ENCODE assay signal across 8 cellular contexts in genomic region chr12:21526053-21526452, GRCh38. TPM values are rescaled to one million over a fixed set of nuclear protein-coding genes. Genes with fewer than 3 reads are reported as not detected.
DNase-seq lines count a peak whose midpoint lies in the region; ATAC-seq, FAIRE-seq and TF ChIP-seq lines count a peak whose summit lies in the region.

TSS of gene SPX (plus strand) at chr12:21526296. CDS start at chr12:21526473, 177 bp downstream.

- no peaks in the 10 kb centered on the region for H3K9me3 ChIP-seq in body of pancreas
- H3K9me3 ChIP-seq in HepG2 (ENCODE audit: low read length): no peaks in the 10 kb centered on the region

- FAIRE-seq in HepG2 (lab: Jason Lieb, UNC): no peak

- H3K27ac Mint-ChIP-seq in natural killer cell: no peak within 1 kb of the TSS
- H3K27ac Mint-ChIP-seq in natural killer cell treated with Interleukin-12 subunit alpha and Interleukin-12 subunit beta and Interleukin-15 and Interleukin-18, amount 100 ng/mL, for 72 hours: no peak within 1 kb of the TSS

- TF ChIP-seq POLR2A in body of pancreas (IDR thresholded peaks at IDR 0.05) (no peak), HepG2 (IDR thresholded peaks at IDR 0.05; ENCODE audit: insufficient read depth in 1 of 2, low read depth in 2 of 2, low read length in 2 of 2) (no peak)

- TF ChIP-seq EP300 in HepG2 (IDR thresholded peaks at IDR 0.05; ENCODE audit: low read depth in 2 of 2, low read length in 2 of 2): no peak
- no peak for TF ChIP-seq EP300 in HepG2 (CRISPR knock-in tag; IDR thresholded peaks at IDR 0.05; ENCODE audit: borderline replicate concordance)

- H3K79me2 ChIP-seq in HepG2 (ENCODE audit: insufficient read depth, low read length): no peaks in the 10 kb centered on the region

- H2AFZ ChIP-seq in HepG2 (ENCODE audit: low read length): no peak within 1 kb of the TSS

- CTCF ChIA-PET in HepG2 (lab: Yijun Ruan, JAX; ENCODE audit: low intra/inter-chr PET ratio, low total read pairs): no interaction called here

- peak within 1 kb of the TSS; percentile 59 to 71 for H3K4me3 ChIP-seq in body of pancreas
- peak within 1 kb of the TSS in 2 of 3 experiments; percentile 63 to 77; a peak in 3 of 6 replicates for H3K4me3 ChIP-seq in HepG2 (replicated peaks in 1 of 3; ENCODE audit: insufficient read depth in 1 of 3, low read depth in 2 of 3, low read length in 3 of 3)

- no peak for ATAC-seq in natural killer cell
- ATAC-seq in natural killer cell treated with Interleukin-12 subunit alpha and Interleukin-12 subunit beta and Interleukin-15 and Interleukin-18, amount 100 ng/mL, for 72 hours: no peak
- ATAC-seq in body of pancreas: peak; percentile 33
- no peak for ATAC-seq in HepG2
- no peak for ATAC-seq in HG03159 (IDR thresholded peaks at IDR 0.05; ENCODE audit: unreplicated experiment)

- intact Hi-C loops in natural killer cell (cut with micrococcal nuclease): no loop called here
- intact Hi-C loops in body of pancreas (cut with DNase I): no loop called here
- intact Hi-C loops in HepG2 (cut with micrococcal nuclease; ENCODE audit: unreplicated experiment): no loop called here

- in situ Hi-C loops in HepG2 (cut with HindIII; ENCODE audit: extremely low pct_ligation_motif_present, low pct_unique_long_range_greater_than_20kb): no loop called here

- peak within 1 kb of the TSS; percentile 84 for H3K4me2 ChIP-seq in HepG2 (ENCODE audit: low read depth, low read length)

- peak within 1 kb of the TSS; percentile 55 for H3K4me3 Mint-ChIP-seq in natural killer cell
- no peak within 1 kb of the TSS for H3K4me3 Mint-ChIP-seq in natural killer cell treated with Interleukin-12 subunit alpha and Interleukin-12 subunit beta and Interleukin-15 and Interleukin-18, amount 100 ng/mL, for 72 hours

- TF ChIP-seq CTCF in natural killer cell (IDR thresholded peaks at IDR 0.05) (no peak), body of pancreas (IDR thresholded peaks at IDR 0.05) (no peak), HepG2 (CRISPR knock-in tag; IDR thresholded peaks at IDR 0.05) (no peak)

- 59 to 63% methylated on average over 1 of the region's 1 CpG for WGBS in body of pancreas, 2 donors
- 52% methylated on average over 1 of the region's 1 CpG for WGBS in HepG2 (ENCODE audit: low lambda C conversion rate)

- peaks cover 0 to 5% of the 10 kb centered on the region in 2 donors for H3K9me3 Mint-ChIP-seq in natural killer cell
- H3K9me3 Mint-ChIP-seq in natural killer cell treated with Interleukin-12 subunit alpha and Interleukin-12 subunit beta and Interleukin-15 and Interleukin-18, amount 100 ng/mL, for 72 hours: peaks cover 5% of the 10 kb centered on the region

- H3K36me3 Mint-ChIP-seq in natural killer cell: no peaks in the 10 kb centered on the region
- H3K36me3 Mint-ChIP-seq in natural killer cell treated with Interleukin-12 subunit alpha and Interleukin-12 subunit beta and Interleukin-15 and Interleukin-18, amount 100 ng/mL, for 72 hours: peaks cover 6% of the 10 kb centered on the region

- H3K9ac ChIP-seq in HepG2 (ENCODE audit: insufficient read depth, low read depth, low read length): no peak within 1 kb of the TSS

- H3K4me1 ChIP-seq in body of pancreas (peaks cover 60% of the 10 kb centered on the region), HepG2 (ENCODE audit: insufficient read depth, low read length) (peaks cover 12% of the 10 kb centered on the region)

- H3K27ac ChIP-seq in body of pancreas (peak within 1 kb of the TSS; percentile 80 to 96 (median 90)), HepG2 (ENCODE audit: extremely low read length, insufficient read depth, low read length) (no peak within 1 kb of the TSS)

- TF ChIP-seq RAD21 in HepG2 (CRISPR knock-in tag; IDR thresholded peaks at IDR 0.05): no peak

- peaks cover 32 to 54% of the 10 kb centered on the region in 2 donors for H3K27me3 Mint-ChIP-seq in natural killer cell (ENCODE audit: low read depth in 2 of 2)
- peaks cover 34 to 50% of the 10 kb centered on the region in 2 donors for H3K27me3 Mint-ChIP-seq in natural killer cell treated with Interleukin-12 subunit alpha and Interleukin-12 subunit beta and Interleukin-15 and Interleukin-18, amount 100 ng/mL, for 72 hours

- H3K36me3 ChIP-seq in body of pancreas (replicated peaks in 1 of 2; ENCODE audit: insufficient read depth in 1 of 2, low read depth in 2 of 2) (no peaks in the 10 kb centered on the region), HepG2 (replicated peaks in 1 of 2; ENCODE audit: control insufficient read depth in 1 of 2, insufficient read depth in 2 of 2, low read length in 2 of 2) (no peaks in the 10 kb centered on the region)

- no TSS peak for BruUV-seq in HepG2 (replicated peaks; lab: Mats Ljungman, UMichigan)

- POLR2A ChIA-PET in HepG2 (lab: Yijun Ruan, JAX): no interaction called here

- no peaks in the 10 kb centered on the region for H4K20me1 ChIP-seq in HepG2 (ENCODE audit: insufficient read depth, low read length)

- DNase-seq in natural killer cell (no peak), body of pancreas (peak in 1 of 4 donors; percentile 20), HepG2 (ENCODE audit: low spot score) (peak; percentile 6), COLO668 (lab: John Stamatoyannopoulos, UW; ENCODE audit: unreplicated experiment) (no peak), T-helper 9 cell (no peak), islet precursor cell (no peak)
- no peak for DNase-seq in natural killer cell treated with Interleukin-12 subunit alpha and Interleukin-12 subunit beta and Interleukin-15 and Interleukin-18, amount 100 ng/mL, for 72 hours (ENCODE audit: low spot score)

- H3K27me3 ChIP-seq in body of pancreas (no peaks in the 10 kb centered on the region), HepG2 (ENCODE audit: control insufficient read depth in 1 of 2, insufficient read depth in 2 of 2, low read length in 2 of 2) (peaks cover 0 to 23% of the 10 kb centered on the region in 2 experiments; a peak in 3 of 5 replicates)

- H3K4me1 Mint-ChIP-seq in natural killer cell: no peaks in the 10 kb centered on the region
- H3K4me1 Mint-ChIP-seq in natural killer cell treated with Interleukin-12 subunit alpha and Interleukin-12 subunit beta and Interleukin-15 and Interleukin-18, amount 100 ng/mL, for 72 hours (ENCODE audit: low read depth in 2 of 2): no peaks in the 10 kb centered on the region

TF ChIP-seq in HepG2, 621 proteins besides CTCF, POLR2A, EP300 and RAD21 (continues in another document):
- TF ChIP-seq SRSF1 (optimal IDR thresholded peaks at IDR 0.05; ENCODE audit: low read depth, low read length) (no peak), NRL (CRISPR knock-in tag; IDR thresholded peaks at IDR 0.05; ENCODE audit: borderline replicate concordance) (no peak), HOXA3 (CRISPR knock-in tag; IDR thresholded peaks at IDR 0.05) (no peak), ZSCAN9 (CRISPR knock-in tag; IDR thresholded peaks at IDR 0.05; ENCODE audit: borderline replicate concordance) (no peak), HOXD1 (CRISPR knock-in tag; IDR thresholded peaks at IDR 0.05) (peak; percentile 60; the same call in 1 of the 2 replicates), SP140L (CRISPR knock-in tag; IDR thresholded peaks at IDR 0.05; ENCODE audit: borderline replicate concordance) (no peak), FOSL2 (CRISPR knock-in tag; IDR thresholded peaks at IDR 0.05) (peak; percentile 37; the same call in 1 of the 2 replicates), ZNF460 (CRISPR knock-in tag; IDR thresholded peaks at IDR 0.05; ENCODE audit: borderline replicate concordance) (no peak), ZUFSP (CRISPR knock-in tag; IDR thresholded peaks at IDR 0.05; ENCODE audit: borderline replicate concordance) (no peak), CEBPB (IDR thresholded peaks at IDR 0.05; ENCODE audit: borderline replicate concordance, low read depth, low read length) (peak; percentile 83)

RNA-seq across cellular contexts. Expression of gene SPX, which starts in this region (rescaled TPM):
- 1 to 10 TPM in 2 of 3 donors, not detected in 1; 1.2 to 1.4 TPM for total RNA-seq in natural killer cell
- total RNA-seq in natural killer cell treated with Interleukin-12 subunit alpha and Interleukin-12 subunit beta and Interleukin-15 and Interleukin-18, amount 100 ng/mL, for 72 hours: under 1 TPM in 1 of 2 donors, not detected in 1; 0.61 TPM
- 10 to 100 TPM; 18.5 to 49.5 TPM for total RNA-seq in body of pancreas
- total RNA-seq in HepG2 (2016; rRNA removed; fragmentation: Illumina TruSeq; extraction: Trizol): 0.07 TPM in 1 of 2 replicates, not detected in the other
- not detected in 2 replicates for total RNA-seq in HepG2 (2016; cell fraction: cytosol; rRNA removed; fragmentation: Illumina TruSeq; extraction: Trizol; ENCODE audit: low read depth)
- not detected in 2 replicates for total RNA-seq in HepG2 (2016; cell fraction: insoluble cytoplasmic fraction; rRNA removed; fragmentation: Illumina TruSeq; extraction: Trizol)
- total RNA-seq in HepG2 (2016; cell fraction: membrane; rRNA removed; fragmentation: Illumina TruSeq; extraction: Trizol): 0.06 and 0.14 TPM in 2 replicates
- not detected in 2 replicates for total RNA-seq in HepG2 (2016; cell fraction: nucleus; rRNA removed; fragmentation: Illumina TruSeq; extraction: Trizol)
- polyA plus RNA-seq in HepG2 (2011; rRNA removed): 0.16 and 0.30 TPM in 2 replicates
- polyA plus RNA-seq in HepG2 (2011; cell fraction: cytosol; rRNA removed): 0.07 and 0.27 TPM in 2 replicates
- 0.10 TPM in 2 replicates for polyA plus RNA-seq in HepG2 (2011; cell fraction: nucleus; rRNA removed)
- polyA plus RNA-seq in HepG2 (2012): 0.34 and 0.37 TPM in 2 replicates
- not detected in 2 replicates for polyA plus RNA-seq in HepG2 (2016; cell fraction: cytosol; fragmentation: Illumina TruSeq; extraction: Trizol; ENCODE audit: low read depth)
- polyA plus RNA-seq in HepG2 (2016; cell fraction: insoluble cytoplasmic fraction; fragmentation: Illumina TruSeq; extraction: Trizol; ENCODE audit: low read depth): 0.19 TPM in 1 of 2 replicates, not detected in the other
- not detected in 2 replicates for polyA plus RNA-seq in HepG2 (2016; cell fraction: membrane; fragmentation: Illumina TruSeq; extraction: Trizol; ENCODE audit: low read depth)
- not detected in 2 replicates for polyA plus RNA-seq in HepG2 (2016; cell fraction: nucleus; fragmentation: Illumina TruSeq; extraction: Trizol; ENCODE audit: insufficient read depth, low read depth)
- not detected in 2 replicates for polyA minus RNA-seq in HepG2 (2011; rRNA and poly(A)+ RNA removed; ENCODE audit: low replicate concordance)
- polyA minus RNA-seq in HepG2 (2011; cell fraction: cytosol; rRNA and poly(A)+ RNA removed): 0.40 TPM in 1 of 2 replicates, not detected in the other
- 0.13 and 0.25 TPM in 2 replicates for polyA minus RNA-seq in HepG2 (2011; cell fraction: nucleus; rRNA and poly(A)+ RNA removed)

Comparison
In these comparisons a context has a peak if more than half of its experiments do, and no peak if none do; other contexts are left out.
1. RNA of gene SPX (total RNA-seq): 18.5 to 49.5 TPM in body of pancreas; 1.2 to 1.4 TPM in natural killer cell, 0.61 TPM in natural killer cell treated with Interleukin-12 subunit alpha and Interleukin-12 subunit beta and Interleukin-15 and Interleukin-18, amount 100 ng/mL, for 72 hours and 0.06 to 0.14 TPM in HepG2; every median in the first group is over 4 times any median in the second.
2. Peak in DNase-seq, H3K4me3 ChIP-seq and H3K4me2 ChIP-seq in HepG2; RNA of the gene not detected or under 1 TPM.